In genomic region chr22:19449422-19449767, GRCh38 we compare ENCODE assay signal across 17 cellular contexts. TPM values are rescaled to one million over a fixed set of nuclear protein-coding genes. Genes with fewer than 3 reads are reported as not detected.
DNase-seq lines count a peak whose midpoint lies in the region; ATAC-seq and TF ChIP-seq lines count a peak whose summit lies in the region.
"Had no signal": no experiment of that assay in that cellular context is flagged by ENCODE, and none has a peak within 500 bp of the region (broad histone marks: within the 10 kb centered on the region; RNA-seq: fewer than 3 reads in every experiment).

No MANE protein-coding gene starts in this region.

- H3K27ac ChIP-seq in OCI-LY7 (ENCODE audit: low read depth, low read length, poor library complexity, severe bottlenecking) = no peak overlapping the region
- H3K27ac ChIP-seq: parathyroid adenoma, right lobe of liver, testis had no signal

- TF ChIP-seq CTCF in OCI-LY7 (conservative IDR thresholded peaks at IDR 0.05; ENCODE audit: low read length) (no peak), glutamatergic neuron (IDR thresholded peaks at IDR 0.05; ENCODE audit: partially characterized antibody, unreplicated experiment) (no peak)

- H2AFZ ChIP-seq in OCI-LY7 (ENCODE audit: low read length) = no peak overlapping the region
- H2AFZ ChIP-seq: parathyroid adenoma had no signal

- no peaks in the 10 kb centered on the region for H3K9me3 ChIP-seq in OCI-LY7 (ENCODE audit: low read length)
- H3K9me3 ChIP-seq: right lobe of liver, testis had no signal

- peak overlapping the region; percentile 91 for H3K4me3 ChIP-seq in OCI-LY7 (ENCODE audit: low read depth, low read length, poor library complexity, severe bottlenecking)
- H3K4me3 ChIP-seq: right lobe of liver, testis had no signal

- no peak overlapping the region for H3K4me3 Mint-ChIP-seq in activated naive CD8-positive, alpha-beta T cell
- no peak overlapping the region for H3K4me3 Mint-ChIP-seq in activated naive CD8-positive, alpha-beta T cell treated with anti-CD3 and anti-CD28 coated beads for 36 hours
- H3K4me3 Mint-ChIP-seq in glutamatergic neuron (ENCODE audit: unreplicated experiment) = peak overlapping the region; percentile 74

- H3K27ac Mint-ChIP-seq in activated naive CD8-positive, alpha-beta T cell = peak overlapping the region; percentile 34
- H3K27ac Mint-ChIP-seq in activated naive CD8-positive, alpha-beta T cell treated with anti-CD3 and anti-CD28 coated beads for 36 hours = no peak overlapping the region
- peak overlapping the region; percentile 38 for H3K27ac Mint-ChIP-seq in glutamatergic neuron (ENCODE audit: unreplicated experiment)

- CTCF ChIA-PET in OCI-LY7 (lab: Charles Lee; ENCODE audit: unreplicated experiment) = no interaction called here

- ATAC-seq in GM18502 (IDR thresholded peaks at IDR 0.05; ENCODE audit: poor library complexity, unreplicated experiment) = no peak
- ATAC-seq: right lobe of liver had no signal

- peaks cover 37% of the 10 kb centered on the region for H3K4me1 Mint-ChIP-seq in activated naive CD8-positive, alpha-beta T cell (ENCODE audit: low read depth)
- peaks cover 29% of the 10 kb centered on the region for H3K4me1 Mint-ChIP-seq in activated naive CD8-positive, alpha-beta T cell treated with anti-CD3 and anti-CD28 coated beads for 36 hours
- peaks cover 23% of the 10 kb centered on the region for H3K4me1 Mint-ChIP-seq in glutamatergic neuron (ENCODE audit: low read depth, unreplicated experiment)

- intact Hi-C loops in OCI-LY7 (cut with micrococcal nuclease; ENCODE audit: unreplicated experiment) = loop anchor here (2.0 to 5.0 kb wide), 5 partner anchors 19 to 1372 kb away; partner anchors contain the start of genes PEX26 and SLC25A1

- peaks cover 78% of the 10 kb centered on the region for H3K36me3 ChIP-seq in OCI-LY7 (ENCODE audit: insufficient read depth, low read length)

- peak overlapping the region; percentile 71 for H3K4me2 ChIP-seq in OCI-LY7 (ENCODE audit: low read length)

- H3K36me3 Mint-ChIP-seq in activated naive CD8-positive, alpha-beta T cell = peaks cover 5% of the 10 kb centered on the region
- H3K36me3 Mint-ChIP-seq in activated naive CD8-positive, alpha-beta T cell treated with anti-CD3 and anti-CD28 coated beads for 36 hours = peaks cover 24% of the 10 kb centered on the region
- H3K36me3 Mint-ChIP-seq in glutamatergic neuron (ENCODE audit: unreplicated experiment) = peaks cover 2% of the 10 kb centered on the region

- no peaks in the 10 kb centered on the region for H3K27me3 Mint-ChIP-seq in activated naive CD8-positive, alpha-beta T cell
- no peaks in the 10 kb centered on the region for H3K27me3 Mint-ChIP-seq in activated naive CD8-positive, alpha-beta T cell treated with anti-CD3 and anti-CD28 coated beads for 36 hours
- peaks cover 11% of the 10 kb centered on the region for H3K27me3 Mint-ChIP-seq in glutamatergic neuron (ENCODE audit: unreplicated experiment)
- H3K27me3 Mint-ChIP-seq: activated B cell treated with CpG ODN at 0.5 μM for 24 hours had no signal

- POLR2A ChIA-PET in OCI-LY7 (lab: Charles Lee) = no interaction called here

- no peak for DNase-seq in activated naive CD8-positive, alpha-beta T cell treated with anti-CD3 and anti-CD28 coated beads for 36 hours
- no peak for DNase-seq in OCI-LY7 (ENCODE audit: low spot score)
- DNase-seq in glutamatergic neuron = no peak
- DNase-seq in stimulated activated CD4-positive, alpha-beta T cell treated with anti-CD3 and anti-CD28 coated beads, Interleukin-4, amount 100 ng/mL, for 1 hour = no peak
- no peak for DNase-seq in NCI-H2029 (lab: John Stamatoyannopoulos, UW)
- DNase-seq: activated B cell treated with CpG ODN at 0.5 μM for 24 hours, dermis blood vessel endothelial cell, IMR-90, NCI-H1694 treated with DMSO at 0.1 percent for 48 hours, NCI-H2227 treated with DMSO at 0.1 percent for 48 hours, NCI-H748 treated with DMSO at 0.1 percent for 48 hours, right lobe of liver, testis had no signal

- peaks cover 16% of the 10 kb centered on the region; the same call in 1 of the 2 replicates for H4K20me1 ChIP-seq in OCI-LY7 (ENCODE audit: insufficient read depth, low read length)

- H3K9me3 Mint-ChIP-seq in activated naive CD8-positive, alpha-beta T cell (ENCODE audit: low read depth) = no peaks in the 10 kb centered on the region
- no peaks in the 10 kb centered on the region for H3K9me3 Mint-ChIP-seq in activated naive CD8-positive, alpha-beta T cell treated with anti-CD3 and anti-CD28 coated beads for 36 hours
- peaks cover 8% of the 10 kb centered on the region for H3K9me3 Mint-ChIP-seq in glutamatergic neuron (ENCODE audit: unreplicated experiment)
- H3K9me3 Mint-ChIP-seq: activated B cell treated with CpG ODN at 0.5 μM for 24 hours had no signal

- no peaks in the 10 kb centered on the region for H3K9me2 ChIP-seq in OCI-LY7 (ENCODE audit: insufficient read depth, low read length)

- BruUV-seq in OCI-LY7 (replicated peaks; lab: Mats Ljungman, UMichigan) = no TSS peak

- peaks cover 27% of the 10 kb centered on the region for H3K4me1 ChIP-seq in OCI-LY7 (ENCODE audit: insufficient read depth, low read length, poor library complexity, severe bottlenecking)
- H3K4me1 ChIP-seq: parathyroid adenoma had no signal

- H3K79me2 ChIP-seq in OCI-LY7 (ENCODE audit: insufficient read depth, low read depth, low read length) = peaks cover 44% of the 10 kb centered on the region

RNA-seq across cellular contexts. Expression of gene C22orf39, which starts 1.9 kb away (rescaled TPM):
- 10 to 100 TPM; 21.7 to 23.6 TPM for total RNA-seq in activated naive CD8-positive, alpha-beta T cell treated with anti-CD3 and anti-CD28 coated beads for 36 hours
- 64.8 and 70.4 TPM in 2 replicates for total RNA-seq in OCI-LY7 (2014; rRNA removed; shearing (Covaris generic))
- total RNA-seq in OCI-LY7 (2022) (52.1 and 56.3 TPM in 2 replicates), glutamatergic neuron (ENCODE audit: unreplicated experiment) (47.7 TPM)

RNA-seq across cellular contexts. Expression of gene MRPL40, which starts 17.1 kb away (rescaled TPM):
- 10 to 100 TPM; 47.7 to 48.3 TPM for total RNA-seq in activated naive CD8-positive, alpha-beta T cell treated with anti-CD3 and anti-CD28 coated beads for 36 hours
- total RNA-seq in OCI-LY7 (2014; rRNA removed; shearing (Covaris generic)) = 38.5 and 46.3 TPM in 2 replicates
- total RNA-seq in OCI-LY7 (2022) (40.0 and 45.6 TPM in 2 replicates), glutamatergic neuron (ENCODE audit: unreplicated experiment) (24.4 TPM)

RNA-seq across cellular contexts. Expression of gene HIRA, which starts 17.9 kb away (rescaled TPM):
- 10 to 100 TPM; 42.9 to 47.6 TPM for total RNA-seq in activated naive CD8-positive, alpha-beta T cell treated with anti-CD3 and anti-CD28 coated beads for 36 hours
- 22.4 and 31.2 TPM in 2 replicates for total RNA-seq in OCI-LY7 (2014; rRNA removed; shearing (Covaris generic))
- 49.4 and 55.7 TPM in 2 replicates for total RNA-seq in OCI-LY7 (2022)
- total RNA-seq in glutamatergic neuron (ENCODE audit: unreplicated experiment) = 51.0 TPM

RNA-seq across cellular contexts. Expression of gene UFD1, which starts 29.6 kb away (rescaled TPM):
- total RNA-seq in activated naive CD8-positive, alpha-beta T cell treated with anti-CD3 and anti-CD28 coated beads for 36 hours = 10 to 100 TPM; 71.1 to 79.3 TPM
- 52.8 and 70.8 TPM in 2 replicates for total RNA-seq in OCI-LY7 (2014; rRNA removed; shearing (Covaris generic))
- total RNA-seq in OCI-LY7 (2022) (60.1 and 62.5 TPM in 2 replicates), glutamatergic neuron (ENCODE audit: unreplicated experiment) (48.0 TPM)

RNA-seq across cellular contexts. Expression of gene CDC45, which starts 30.3 kb away (rescaled TPM):
- 100 to 1,000 TPM; 110 to 114 TPM for total RNA-seq in activated naive CD8-positive, alpha-beta T cell treated with anti-CD3 and anti-CD28 coated beads for 36 hours
- 80.2 and 90.9 TPM in 2 replicates for total RNA-seq in OCI-LY7 (2014; rRNA removed; shearing (Covaris generic))
- total RNA-seq in OCI-LY7 (2022) = 83.0 and 97.1 TPM in 2 replicates
- 3.5 TPM for total RNA-seq in glutamatergic neuron (ENCODE audit: unreplicated experiment)
- total RNA-seq: cardiac septum had no signal
